In the genomic region with DNA sequence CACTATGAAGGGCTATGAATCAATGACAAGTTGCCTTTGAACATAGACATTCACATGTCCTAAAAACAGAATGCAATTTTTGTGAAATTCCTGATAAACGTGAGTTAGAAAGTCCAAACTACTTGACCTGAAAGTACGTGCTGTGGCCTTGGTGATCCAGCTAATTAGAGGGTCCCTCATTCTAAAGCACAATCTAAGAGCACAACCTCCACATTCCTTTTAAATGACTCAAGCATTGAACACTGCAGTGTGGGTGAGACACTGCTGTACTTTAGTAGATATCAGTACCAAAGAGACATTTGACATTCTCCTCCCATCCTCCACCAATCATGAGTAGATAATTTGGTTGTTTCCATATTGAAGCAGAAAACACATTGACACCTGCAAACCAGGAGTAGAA, we compare ENCODE assay signal across 16 cellular contexts.
"Had no signal": no experiment of that assay in that cellular context is flagged by ENCODE, and none has a peak within 500 bp of the region (broad histone marks: within the 10 kb centered on the region; RNA-seq: fewer than 3 reads in every experiment).

No MANE protein-coding gene starts in this region.

- H3K4me3 Mint-ChIP-seq: activated B cell treated with CpG ODN at 0.5 μM for 24 hours; activated CD4-positive, alpha-beta T cell treated with anti-CD3 and anti-CD28 coated beads, Interleukin-2, amount 10 ng/mL, durations not matched to agents 24 days and 14 days; activated naive CD4-positive, alpha-beta T cell treated with anti-CD3 and anti-CD28 coated beads, Interleukin-2, amount 10 ng/mL, durations not matched to agents 7 days and 5 days; activated T-helper 17 cell treated with anti-CD3 and anti-CD28 coated beads, Interleukin-2, amount 50 U/mL, for 72 hours; immature natural killer cell; neural progenitor cell; stimulated activated effector memory CD8-positive, alpha-beta T cell treated with anti-CD3 and anti-CD28 coated beads, Interleukin-12 subunit alpha, Interleukin-12 subunit beta, amount 100 ng/mL, for 72 hours; T-helper 17 cell had no signal

- H3K27me3 ChIP-seq: esophagus squamous epithelium, left lung, neural progenitor cell, pancreas, tibial artery had no signal

- H3K27ac Mint-ChIP-seq: activated B cell treated with CpG ODN at 0.5 μM for 24 hours; activated CD4-positive, alpha-beta T cell treated with anti-CD3 and anti-CD28 coated beads, Interleukin-2, amount 10 ng/mL, durations not matched to agents 24 days and 14 days; activated naive CD4-positive, alpha-beta T cell treated with anti-CD3 and anti-CD28 coated beads, Interleukin-2, amount 10 ng/mL, durations not matched to agents 7 days and 5 days; activated T-helper 17 cell treated with anti-CD3 and anti-CD28 coated beads, Interleukin-2, amount 50 U/mL, for 72 hours; immature natural killer cell; stimulated activated effector memory CD8-positive, alpha-beta T cell treated with anti-CD3 and anti-CD28 coated beads, Interleukin-12 subunit alpha, Interleukin-12 subunit beta, amount 100 ng/mL, for 72 hours; T-helper 17 cell had no signal

- H3K4me1 ChIP-seq: esophagus squamous epithelium, left lung, neural progenitor cell, pancreas, tibial artery had no signal

- H3K36me3 ChIP-seq: esophagus squamous epithelium, left lung, neural progenitor cell, pancreas, tibial artery had no signal

- H3K27ac ChIP-seq: esophagus squamous epithelium, left lung, neural progenitor cell, pancreas, tibial artery had no signal

- H3K4me3 ChIP-seq: esophagus squamous epithelium, left lung, neural progenitor cell, pancreas, tibial artery had no signal

- H3K27me3 Mint-ChIP-seq: activated B cell treated with CpG ODN at 0.5 μM for 24 hours; activated CD4-positive, alpha-beta T cell treated with anti-CD3 and anti-CD28 coated beads, Interleukin-2, amount 10 ng/mL, durations not matched to agents 24 days and 14 days; activated naive CD4-positive, alpha-beta T cell treated with anti-CD3 and anti-CD28 coated beads, Interleukin-2, amount 10 ng/mL, durations not matched to agents 7 days and 5 days; activated T-helper 17 cell treated with anti-CD3 and anti-CD28 coated beads, Interleukin-2, amount 50 U/mL, for 72 hours; T-helper 17 cell had no signal

- ATAC-seq: activated T-helper 17 cell treated with anti-CD3 and anti-CD28 coated beads, Interleukin-2, amount 50 U/mL, for 72 hours; left lung; pancreas; SK-N-SH treated with all-trans-retinoic acid at 6 μM for 48 hours; stimulated activated effector memory CD8-positive, alpha-beta T cell treated with anti-CD3 and anti-CD28 coated beads, Interleukin-12 subunit alpha, Interleukin-12 subunit beta, amount 100 ng/mL, for 72 hours; T-helper 17 cell had no signal

- DNase-seq: activated B cell treated with CpG ODN at 0.5 μM for 24 hours; activated CD4-positive, alpha-beta T cell treated with anti-CD3 and anti-CD28 coated beads, Interleukin-2, amount 10 ng/mL, durations not matched to agents 24 days and 14 days; activated naive CD4-positive, alpha-beta T cell treated with anti-CD3 and anti-CD28 coated beads, Interleukin-2, amount 10 ng/mL, durations not matched to agents 7 days and 5 days; esophagus squamous epithelium; foreskin fibroblast; immature natural killer cell; left lung; pancreas; retina; small intestine; T-helper 17 cell; tibial artery had no signal

- H3K9me3 ChIP-seq: esophagus squamous epithelium, pancreas had no signal

- H3K4me1 Mint-ChIP-seq: activated B cell treated with CpG ODN at 0.5 μM for 24 hours; activated CD4-positive, alpha-beta T cell treated with anti-CD3 and anti-CD28 coated beads, Interleukin-2, amount 10 ng/mL, durations not matched to agents 24 days and 14 days; activated naive CD4-positive, alpha-beta T cell treated with anti-CD3 and anti-CD28 coated beads, Interleukin-2, amount 10 ng/mL, durations not matched to agents 7 days and 5 days; activated T-helper 17 cell treated with anti-CD3 and anti-CD28 coated beads, Interleukin-2, amount 50 U/mL, for 72 hours; immature natural killer cell; stimulated activated effector memory CD8-positive, alpha-beta T cell treated with anti-CD3 and anti-CD28 coated beads, Interleukin-12 subunit alpha, Interleukin-12 subunit beta, amount 100 ng/mL, for 72 hours; T-helper 17 cell had no signal

- H3K9me3 Mint-ChIP-seq: activated CD4-positive, alpha-beta T cell treated with anti-CD3 and anti-CD28 coated beads, Interleukin-2, amount 10 ng/mL, durations not matched to agents 24 days and 14 days; activated T-helper 17 cell treated with anti-CD3 and anti-CD28 coated beads, Interleukin-2, amount 50 U/mL, for 72 hours had no signal
